Comparison of ENCODE assay signal across 14 cellular contexts in the genomic region with DNA sequence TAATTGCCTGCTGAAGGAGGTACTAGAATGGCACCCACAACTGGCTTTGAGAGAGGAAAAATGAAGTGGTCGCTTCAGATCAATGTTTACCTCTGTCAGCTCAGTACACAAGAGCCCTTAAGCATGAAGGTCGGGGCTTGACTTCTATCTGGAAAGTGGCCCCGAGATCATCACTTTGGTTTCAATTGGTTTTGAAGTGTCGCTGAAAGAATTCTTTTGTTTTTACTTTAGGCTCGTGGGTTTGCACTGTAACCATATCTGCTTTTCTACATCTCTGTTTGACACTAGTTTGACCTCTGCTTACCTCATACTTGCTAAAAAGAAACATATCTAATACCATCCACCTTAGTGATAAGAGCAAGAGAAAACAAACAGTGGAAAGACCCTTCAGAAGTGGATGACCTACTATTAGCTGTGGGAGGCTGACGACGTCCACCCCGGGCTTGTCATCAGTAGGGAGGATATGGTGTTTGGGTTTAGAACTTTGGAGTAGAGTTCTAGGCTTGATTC.
DNase-seq lines count a peak whose midpoint lies in the region; ATAC-seq and TF ChIP-seq lines count a peak whose summit lies in the region.
"Had no signal": no experiment of that assay in that cellular context is flagged by ENCODE, and none has a peak within 500 bp of the region (broad histone marks: within the 10 kb centered on the region; RNA-seq: fewer than 3 reads in every experiment).

No MANE protein-coding gene starts in this region.

- no peaks in the 10 kb centered on the region for H4K20me1 ChIP-seq in hepatocyte (ENCODE audit: insufficient read depth, poor library complexity, severe bottlenecking)
- H4K20me1 ChIP-seq in smooth muscle cell (ENCODE audit: low read depth), result no peaks in the 10 kb centered on the region

- H3K36me3 ChIP-seq in hepatocyte (replicated peaks; ENCODE audit: insufficient read depth, low read depth), result no peaks in the 10 kb centered on the region
- no peaks in the 10 kb centered on the region for H3K36me3 ChIP-seq in smooth muscle cell (ENCODE audit: low read depth)
- H3K36me3 ChIP-seq: thoracic aorta had no signal

- H3K36me3 Mint-ChIP-seq in T-cell, result no peaks in the 10 kb centered on the region

- H3K79me2 ChIP-seq in hepatocyte, result no peaks in the 10 kb centered on the region
- no peaks in the 10 kb centered on the region for H3K79me2 ChIP-seq in smooth muscle cell (ENCODE audit: low read depth)

- H3K9me3 Mint-ChIP-seq in T-cell, result peaks cover 0 to 3% (median 1%) of the 10 kb centered on the region in 3 donors

- peak in 31 of 34 experiments; percentile 16 to 68 (median 51) for DNase-seq in T-cell
- DNase-seq in left kidney (ENCODE audit: low read depth, low spot score), result peak; percentile 32
- no peak for DNase-seq in hepatocyte (ENCODE audit: low spot score)
- DNase-seq in right cardiac atrium, result no peak
- no peak for DNase-seq in DMS114 treated with DMSO at 0.1 percent for 48 hours (lab: John Stamatoyannopoulos, UW; ENCODE audit: unreplicated experiment)
- DNase-seq in smooth muscle cell (lab: John Stamatoyannopoulos, UW; ENCODE audit: unreplicated experiment), result no peak
- DNase-seq: glutamatergic neuron, GM23248 had no signal

- no peak overlapping the region for H3K9ac ChIP-seq in smooth muscle cell (ENCODE audit: low read depth)
- H3K9ac ChIP-seq: GM23248 had no signal

- intact Hi-C loops in right cardiac atrium (cut with DNase I), result no loop called here

- no peak overlapping the region for H3K27ac ChIP-seq in hepatocyte
- H3K27ac ChIP-seq in right cardiac atrium (ENCODE audit: low read length), result no peak overlapping the region
- H3K27ac ChIP-seq in smooth muscle cell (ENCODE audit: low read depth), result no peak overlapping the region
- H3K27ac ChIP-seq: coronary artery, GM23248, thoracic aorta had no signal

- peak overlapping the region in 1 of 3 donors; percentile 40 for H3K4me3 Mint-ChIP-seq in T-cell
- H3K4me3 Mint-ChIP-seq: IgD-negative memory B cell had no signal

- peak overlapping the region; percentile 90 to 94 for H3K27ac Mint-ChIP-seq in T-cell
- H3K27ac Mint-ChIP-seq: IgD-negative memory B cell had no signal

- H3K27me3 Mint-ChIP-seq in T-cell, result no peaks in the 10 kb centered on the region
- H3K27me3 Mint-ChIP-seq: IgD-negative memory B cell had no signal

- CTCF ChIA-PET in T-cell (lab: Charles Lee), result interaction anchor here in 1 of 2 donors (0.5 to 2.2 kb wide), 7 partner anchors 9 to 134 kb away, joined by 3 to 11 read pairs (median 3); no protein-coding TSS in a partner anchor

- H2AFZ ChIP-seq in hepatocyte, result no peak overlapping the region
- no peak overlapping the region for H2AFZ ChIP-seq in smooth muscle cell (ENCODE audit: low read depth)
- H2AFZ ChIP-seq: GM23248 had no signal

- POLR2A ChIA-PET in T-cell (lab: Charles Lee), result interaction anchor here in 1 of 2 donors (0.5 to 2.5 kb wide), 6 partner anchors 9 to 360 kb away, joined by 3 to 48 read pairs (median 5); no protein-coding TSS in a partner anchor

- H3K4me2 ChIP-seq in hepatocyte (no peak overlapping the region), smooth muscle cell (no peak overlapping the region)

- H3K4me1 Mint-ChIP-seq in T-cell, result peaks cover 28 to 40% (median 31%) of the 10 kb centered on the region in 3 donors

- H3K27me3 ChIP-seq in hepatocyte (no peaks in the 10 kb centered on the region), right cardiac atrium (ENCODE audit: control insufficient read depth, insufficient read depth) (no peaks in the 10 kb centered on the region), smooth muscle cell (ENCODE audit: low read depth) (no peaks in the 10 kb centered on the region)

- peak; percentile 61 for ATAC-seq in GM18511 (IDR thresholded peaks at IDR 0.05; ENCODE audit: unreplicated experiment)
- peak; percentile 64 for ATAC-seq in HG02678 (IDR thresholded peaks at IDR 0.05; ENCODE audit: unreplicated experiment)
- peak; percentile 71 to 89 (median 76) for ATAC-seq in T-cell (replicated peaks in 1 of 4)
- ATAC-seq in right cardiac atrium, result no peak
- ATAC-seq: Panc1 had no signal

- H3K9me3 ChIP-seq in hepatocyte (ENCODE audit: low read depth) (no peaks in the 10 kb centered on the region), right cardiac atrium (ENCODE audit: control insufficient read depth, low read length) (no peaks in the 10 kb centered on the region), smooth muscle cell (replicated peaks; ENCODE audit: low read depth) (no peaks in the 10 kb centered on the region)
- H3K9me3 ChIP-seq: thoracic aorta had no signal

- H3K9me2 ChIP-seq in hepatocyte (replicated peaks; ENCODE audit: insufficient read depth), result no peaks in the 10 kb centered on the region

- H3F3A ChIP-seq in smooth muscle cell (ENCODE audit: low read depth), result no peaks in the 10 kb centered on the region

- H3K4me3 ChIP-seq in hepatocyte (no peak overlapping the region), right cardiac atrium (ENCODE audit: low read length) (no peak overlapping the region), smooth muscle cell (no peak overlapping the region)
- H3K4me3 ChIP-seq: coronary artery, GM23248, thoracic aorta had no signal

- no peak for TF ChIP-seq CTCF in hepatocyte (IDR thresholded peaks at IDR 0.05; ENCODE audit: poor library complexity)
- no peak for TF ChIP-seq CTCF in smooth muscle cell (IDR thresholded peaks at IDR 0.05; ENCODE audit: borderline replicate concordance, insufficient read depth, poor library complexity, severe bottlenecking)

- 25% methylated on average over 8 of the region's 8 CpGs for WGBS in hepatocyte (ENCODE audit: low lambda C conversion rate, missing lambda C conversion rate)
- WGBS in right cardiac atrium, result 44% methylated on average over 8 of the region's 8 CpGs
- WGBS in smooth muscle cell (ENCODE audit: low lambda C conversion rate), result 66% methylated on average over 8 of the region's 8 CpGs

- no peaks in the 10 kb centered on the region for H3K4me1 ChIP-seq in hepatocyte (ENCODE audit: insufficient read depth)
- H3K4me1 ChIP-seq in right cardiac atrium (ENCODE audit: control insufficient read depth, insufficient read depth, low read length), result no peaks in the 10 kb centered on the region
- no peaks in the 10 kb centered on the region for H3K4me1 ChIP-seq in smooth muscle cell (ENCODE audit: low read depth)

Comparison
In these comparisons a context has a peak if more than half of its experiments do, and no peak if none do; other contexts are left out.
1. ATAC-seq: peak in GM18511 (single experiment), HG02678 (single experiment) and T-cell (4 of 4); none in right cardiac atrium (0 of 2).
2. DNase-seq: peak in T-cell (31 of 34) and left kidney (single experiment); none in hepatocyte (single experiment), right cardiac atrium (0 of 3), DMS114 treated with DMSO at 0.1 percent for 48 hours (single experiment) and smooth muscle cell (single experiment).